ENCODE assay signal across 9 cellular contexts in genomic region chr10:91511549-91512330, GRCh38.
DNase-seq lines count a peak whose midpoint lies in the region; ATAC-seq and TF ChIP-seq lines count a peak whose summit lies in the region.
"Had no signal": no experiment of that assay in that cellular context is flagged by ENCODE, and none has a peak within 500 bp of the region (broad histone marks: within the 10 kb centered on the region; RNA-seq: fewer than 3 reads in every experiment).

No MANE protein-coding gene starts in this region.

- no peaks in the 10 kb centered on the region for H3K27me3 ChIP-seq in OCI-LY3 (ENCODE audit: low read depth, low read length)
- H3K27me3 ChIP-seq in osteoblast (ENCODE audit: insufficient read depth, low read length), result no peaks in the 10 kb centered on the region

- peaks cover 33% of the 10 kb centered on the region for H3K4me1 ChIP-seq in OCI-LY3 (ENCODE audit: low read length)
- H3K4me1 ChIP-seq in osteoblast (ENCODE audit: insufficient read depth, low read length), result peaks cover 14% of the 10 kb centered on the region

- H3K79me2 ChIP-seq in OCI-LY3 (ENCODE audit: low read length), result no peaks in the 10 kb centered on the region
- H3K79me2 ChIP-seq in osteoblast (ENCODE audit: insufficient read depth, low read length), result no peaks in the 10 kb centered on the region

- H3K4me3 ChIP-seq in OCI-LY3 (ENCODE audit: low read length) (no peak overlapping the region), epithelial cell of esophagus (ENCODE audit: low read length) (no peak overlapping the region), osteoblast (ENCODE audit: insufficient read depth, low read length) (no peak overlapping the region)

- H3K9ac ChIP-seq in OCI-LY3 (ENCODE audit: low read length), result no peak overlapping the region

- no peak overlapping the region for H2AFZ ChIP-seq in OCI-LY3 (ENCODE audit: low read depth, low read length)
- H2AFZ ChIP-seq in osteoblast (ENCODE audit: low read length), result no peak overlapping the region

- no peaks in the 10 kb centered on the region for H3K36me3 ChIP-seq in OCI-LY3 (replicated peaks; ENCODE audit: low read depth, low read length)
- H3K36me3 ChIP-seq in osteoblast (ENCODE audit: insufficient read depth, low read length), result peaks cover 4% of the 10 kb centered on the region

- ATAC-seq in HG02571 (IDR thresholded peaks at IDR 0.05; ENCODE audit: unreplicated experiment) (no peak), HG02623 (IDR thresholded peaks at IDR 0.05; ENCODE audit: unreplicated experiment) (no peak)

- H4K20me1 ChIP-seq in OCI-LY3 (ENCODE audit: insufficient read depth, low read length) (no peaks in the 10 kb centered on the region), osteoblast (ENCODE audit: insufficient read depth, low read length) (no peaks in the 10 kb centered on the region)

- H3K27ac ChIP-seq in OCI-LY3 (ENCODE audit: low read length) (peak overlapping the region; percentile 23; the same call in 1 of the 2 replicates), osteoblast (ENCODE audit: low read depth, low read length) (peak overlapping the region; percentile 68)

- TF ChIP-seq CTCF in OCI-LY3 (IDR thresholded peaks at IDR 0.05; ENCODE audit: low read depth, low read length), result no peak
- TF ChIP-seq CTCF in epithelial cell of esophagus (IDR thresholded peaks at IDR 0.05; ENCODE audit: insufficient read depth, low read depth, low read length, missing control alignments), result no peak
- TF ChIP-seq CTCF in osteoblast (IDR thresholded peaks at IDR 0.05; ENCODE audit: extremely low read depth, low read depth, low read length), result no peak

- H3K9me3 ChIP-seq in OCI-LY3 (ENCODE audit: insufficient read depth, low read length), result no peaks in the 10 kb centered on the region
- no peaks in the 10 kb centered on the region for H3K9me3 ChIP-seq in osteoblast (ENCODE audit: low read depth, low read length)

- H3K4me2 ChIP-seq in OCI-LY3 (ENCODE audit: low read length) (peak overlapping the region; percentile 26), osteoblast (ENCODE audit: insufficient read depth, low read length) (peak overlapping the region; percentile 19)

- DNase-seq in GM04503 (ENCODE audit: low read depth) (peak; percentile 66), epithelial cell of esophagus (ENCODE audit: low read depth) (peak; percentile 80), osteoblast (ENCODE audit: insufficient read length, low spot score, missing footprints) (peak; percentile 67), NCI-H1436 (lab: John Stamatoyannopoulos, UW) (no peak)
- DNase-seq in effector CD8-positive, alpha-beta T cell (lab: John Stamatoyannopoulos, UW), result no peak
- DNase-seq: kidney had no signal

Comparison
In these comparisons a context has a peak if more than half of its experiments do, and no peak if none do; other contexts are left out.
1. DNase-seq: peak in GM04503 (single experiment), epithelial cell of esophagus (single experiment) and osteoblast (single experiment); none in effector CD8-positive, alpha-beta T cell (single experiment) and NCI-H1436 (single experiment).